ENCODE assay signal across 1 cellular context in genomic region chr10:52043811-52044210, GRCh38.
TF ChIP-seq lines count a peak whose summit lies in the region.

No MANE protein-coding gene starts in this region.

TF ChIP-seq in H1, 55 proteins besides CTCF, POLR2A, EP300 and RAD21 (continued from another document):
- TF ChIP-seq JUN (IDR thresholded peaks at IDR 0.05; ENCODE audit: low read depth, low read length) (no peak), CHD2 (IDR thresholded peaks at IDR 0.05; ENCODE audit: low read length) (no peak), PHF8 (conservative IDR thresholded peaks at IDR 0.05; ENCODE audit: low read depth, low read length) (no peak), BRCA1 (IDR thresholded peaks at IDR 0.05; ENCODE audit: low read depth, low read length) (no peak), USF2 (IDR thresholded peaks at IDR 0.05; ENCODE audit: low read length) (no peak), RNF2 (IDR thresholded peaks at IDR 0.05; ENCODE audit: borderline replicate concordance, low read depth, low read length, missing control alignments, poor library complexity, severe bottlenecking) (no peak), SAP30 (IDR thresholded peaks at IDR 0.05; ENCODE audit: insufficient read depth, insufficient replicate concordance, low read length) (no peak)
